In genomic region chr1:209685835-209686234, GRCh38 we compare ENCODE assay signal across 1 cellular context.
TF ChIP-seq lines count a peak whose summit lies in the region.

No MANE protein-coding gene starts in this region.

TF ChIP-seq in SK-N-SH treated with all-trans-retinoic acid at 6 μM for 48 hours, 23 proteins besides CTCF, POLR2A, EP300 and RAD21 (continued from another document):
- no peak for TF ChIP-seq PATZ1 (CRISPR knock-in tag; IDR thresholded peaks at IDR 0.05; ENCODE audit: borderline replicate concordance)
- TF ChIP-seq ZNF565 (CRISPR knock-in tag; conservative IDR thresholded peaks at IDR 0.05; ENCODE audit: low read depth) = no peak
- TF ChIP-seq TCF4 (CRISPR knock-in tag; IDR thresholded peaks at IDR 0.05; ENCODE audit: borderline replicate concordance) = no peak
- no peak for TF ChIP-seq CREB5 (CRISPR knock-in tag; IDR thresholded peaks at IDR 0.05; ENCODE audit: low read depth)
- no peak for TF ChIP-seq ZNF8 (CRISPR knock-in tag; IDR thresholded peaks at IDR 0.05)
- TF ChIP-seq SNAI2 (CRISPR knock-in tag; IDR thresholded peaks at IDR 0.05) = no peak
- TF ChIP-seq ZC3H10 (CRISPR knock-in tag; IDR thresholded peaks at IDR 0.05) = no peak
- no peak for TF ChIP-seq PPARA (CRISPR knock-in tag; IDR thresholded peaks at IDR 0.05; ENCODE audit: borderline replicate concordance)
